1 cellular context compared by ENCODE assay signal in genomic region chr4:47463235-47463956, GRCh38.
A peak's percentile ranks its signal among the peaks of the same experiment; 100 is the strongest.
TF ChIP-seq lines count a peak whose summit lies in the region.

TSS of gene COMMD8 (minus strand) at chr4:47463702. CDS start at chr4:47463651, 51 bp downstream.

TF ChIP-seq in K562, 482 proteins besides CTCF, POLR2A, EP300 and RAD21 (continued from another document and continues in another):
- TF ChIP-seq E2F8 (IDR thresholded peaks at IDR 0.05; ENCODE audit: low read depth, partially characterized antibody): peak; percentile 24
- no peak for TF ChIP-seq ESRRB (CRISPR knock-in tag; IDR thresholded peaks at IDR 0.05; ENCODE audit: borderline replicate concordance)
- no peak for TF ChIP-seq ZNF354B (CRISPR knock-in tag; IDR thresholded peaks at IDR 0.05)
- TF ChIP-seq BRD4 (IDR thresholded peaks at IDR 0.05): no peak
- TF ChIP-seq ARNT (IDR thresholded peaks at IDR 0.05): no peak
- no peak for TF ChIP-seq FOXP4 (CRISPR knock-in tag; IDR thresholded peaks at IDR 0.05; ENCODE audit: borderline replicate concordance)
- TF ChIP-seq MTA2 (IDR thresholded peaks at IDR 0.05; ENCODE audit: low read depth): no peak
- TF ChIP-seq RBM15 (IDR thresholded peaks at IDR 0.05; ENCODE audit: insufficient read depth, low read length): no peak
- TF ChIP-seq TFAM (CRISPR knock-in tag; conservative IDR thresholded peaks at IDR 0.05): no peak
- no peak for TF ChIP-seq SAP30 (IDR thresholded peaks at IDR 0.05; ENCODE audit: borderline replicate concordance, insufficient read depth, low read depth, low read length, poor library complexity, severe bottlenecking)
- TF ChIP-seq NFE2 (IDR thresholded peaks at IDR 0.05; ENCODE audit: low read depth): no peak
- no peak for TF ChIP-seq ZFP1 (CRISPR knock-in tag; IDR thresholded peaks at IDR 0.05)
- TF ChIP-seq, protein P1, sequence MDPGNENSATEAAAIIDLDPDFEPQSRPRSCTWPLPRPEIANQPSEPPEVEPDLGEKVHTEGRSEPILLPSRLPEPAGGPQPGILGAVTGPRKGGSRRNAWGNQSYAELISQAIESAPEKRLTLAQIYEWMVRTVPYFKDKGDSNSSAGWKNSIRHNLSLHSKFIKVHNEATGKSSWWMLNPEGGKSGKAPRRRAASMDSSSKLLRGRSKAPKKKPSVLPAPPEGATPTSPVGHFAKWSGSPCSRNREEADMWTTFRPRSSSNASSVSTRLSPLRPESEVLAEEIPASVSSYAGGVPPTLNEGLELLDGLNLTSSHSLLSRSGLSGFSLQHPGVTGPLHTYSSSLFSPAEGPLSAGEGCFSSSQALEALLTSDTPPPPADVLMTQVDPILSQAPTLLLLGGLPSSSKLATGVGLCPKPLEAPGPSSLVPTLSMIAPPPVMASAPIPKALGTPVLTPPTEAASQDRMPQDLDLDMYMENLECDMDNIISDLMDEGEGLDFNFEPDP (CRISPR knock-in tag; IDR thresholded peaks at IDR 0.05): no peak
- no peak for TF ChIP-seq ZNF717 (CRISPR knock-in tag; IDR thresholded peaks at IDR 0.05)
- no peak for TF ChIP-seq SMARCE1 (IDR thresholded peaks at IDR 0.05)
- TF ChIP-seq ZNF12 (CRISPR knock-in tag; IDR thresholded peaks at IDR 0.05): no peak
- TF ChIP-seq MYNN (IDR thresholded peaks at IDR 0.05): peak; percentile 57; the same call in 1 of the 2 replicates
- no peak for TF ChIP-seq MYNN (CRISPR knock-in tag; IDR thresholded peaks at IDR 0.05)
- no peak for TF ChIP-seq SP2 (IDR thresholded peaks at IDR 0.05; ENCODE audit: extremely low read depth, low read depth, low read length, poor library complexity, severe bottlenecking)
- no peak for TF ChIP-seq SMARCA5 (IDR thresholded peaks at IDR 0.05)
- no peak for TF ChIP-seq BCOR (IDR thresholded peaks at IDR 0.05)
- no peak for TF ChIP-seq ZNF551 (CRISPR knock-in tag; IDR thresholded peaks at IDR 0.05)
- no peak for TF ChIP-seq ZNF408 (CRISPR knock-in tag; IDR thresholded peaks at IDR 0.05; ENCODE audit: low read depth)
- no peak for TF ChIP-seq RNF219 (CRISPR knock-in tag; IDR thresholded peaks at IDR 0.05)
- TF ChIP-seq IFI16 (CRISPR knock-in tag; IDR thresholded peaks at IDR 0.05): no peak
- TF ChIP-seq, protein P2, sequence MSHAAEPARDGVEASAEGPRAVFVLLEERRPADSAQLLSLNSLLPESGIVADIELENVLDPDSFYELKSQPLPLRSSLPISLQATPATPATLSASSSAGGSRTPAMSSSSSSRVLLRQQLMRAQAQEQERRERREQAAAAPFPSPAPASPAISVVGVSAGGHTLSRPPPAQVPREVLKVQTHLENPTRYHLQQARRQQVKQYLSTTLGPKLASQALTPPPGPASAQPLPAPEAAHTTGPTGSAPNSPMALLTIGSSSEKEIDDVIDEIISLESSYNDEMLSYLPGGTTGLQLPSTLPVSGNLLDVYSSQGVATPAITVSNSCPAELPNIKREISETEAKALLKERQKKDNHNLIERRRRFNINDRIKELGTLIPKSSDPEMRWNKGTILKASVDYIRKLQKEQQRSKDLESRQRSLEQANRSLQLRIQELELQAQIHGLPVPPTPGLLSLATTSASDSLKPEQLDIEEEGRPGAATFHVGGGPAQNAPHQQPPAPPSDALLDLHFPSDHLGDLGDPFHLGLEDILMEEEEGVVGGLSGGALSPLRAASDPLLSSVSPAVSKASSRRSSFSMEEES (CRISPR knock-in tag; IDR thresholded peaks at IDR 0.05): peak; percentile 99
- TF ChIP-seq NFATC3 (IDR thresholded peaks at IDR 0.05): no peak
- TF ChIP-seq, protein P3, sequence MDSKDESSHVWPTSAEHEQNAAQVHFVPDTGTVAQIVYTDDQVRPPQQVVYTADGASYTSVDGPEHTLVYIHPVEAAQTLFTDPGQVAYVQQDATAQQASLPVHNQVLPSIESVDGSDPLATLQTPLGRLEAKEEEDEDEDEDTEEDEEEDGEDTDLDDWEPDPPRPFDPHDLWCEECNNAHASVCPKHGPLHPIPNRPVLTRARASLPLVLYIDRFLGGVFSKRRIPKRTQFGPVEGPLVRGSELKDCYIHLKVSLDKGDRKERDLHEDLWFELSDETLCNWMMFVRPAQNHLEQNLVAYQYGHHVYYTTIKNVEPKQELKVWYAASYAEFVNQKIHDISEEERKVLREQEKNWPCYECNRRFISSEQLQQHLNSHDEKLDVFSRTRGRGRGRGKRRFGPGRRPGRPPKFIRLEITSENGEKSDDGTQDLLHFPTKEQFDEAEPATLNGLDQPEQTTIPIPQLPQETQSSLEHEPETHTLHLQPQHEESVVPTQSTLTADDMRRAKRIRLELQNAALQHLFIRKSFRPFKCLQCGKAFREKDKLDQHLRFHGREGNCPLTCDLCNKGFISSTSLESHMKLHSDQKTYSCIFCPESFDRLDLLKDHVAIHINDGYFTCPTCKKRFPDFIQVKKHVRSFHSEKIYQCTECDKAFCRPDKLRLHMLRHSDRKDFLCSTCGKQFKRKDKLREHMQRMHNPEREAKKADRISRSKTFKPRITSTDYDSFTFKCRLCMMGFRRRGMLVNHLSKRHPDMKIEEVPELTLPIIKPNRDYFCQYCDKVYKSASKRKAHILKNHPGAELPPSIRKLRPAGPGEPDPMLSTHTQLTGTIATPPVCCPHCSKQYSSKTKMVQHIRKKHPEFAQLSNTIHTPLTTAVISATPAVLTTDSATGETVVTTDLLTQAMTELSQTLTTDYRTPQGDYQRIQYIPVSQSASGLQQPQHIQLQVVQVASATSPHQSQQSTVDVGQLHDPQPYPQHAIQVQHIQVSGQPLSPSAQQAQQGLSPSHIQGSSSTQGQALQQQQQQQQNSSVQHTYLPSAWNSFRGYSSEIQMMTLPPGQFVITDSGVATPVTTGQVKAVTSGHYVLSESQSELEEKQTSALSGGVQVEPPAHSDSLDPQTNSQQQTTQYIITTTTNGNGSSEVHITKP (IDR thresholded peaks at IDR 0.05; ENCODE audit: partially characterized antibody): peak; percentile 46
- TF ChIP-seq TGIF2 (CRISPR knock-in tag; IDR thresholded peaks at IDR 0.05): no peak
- TF ChIP-seq TBL1XR1 (IDR thresholded peaks at IDR 0.05; ENCODE audit: low read length in 2 of 2): no peak
- no peak for TF ChIP-seq E2F1 (CRISPR knock-in tag; IDR thresholded peaks at IDR 0.05)
- TF ChIP-seq, protein P4, sequence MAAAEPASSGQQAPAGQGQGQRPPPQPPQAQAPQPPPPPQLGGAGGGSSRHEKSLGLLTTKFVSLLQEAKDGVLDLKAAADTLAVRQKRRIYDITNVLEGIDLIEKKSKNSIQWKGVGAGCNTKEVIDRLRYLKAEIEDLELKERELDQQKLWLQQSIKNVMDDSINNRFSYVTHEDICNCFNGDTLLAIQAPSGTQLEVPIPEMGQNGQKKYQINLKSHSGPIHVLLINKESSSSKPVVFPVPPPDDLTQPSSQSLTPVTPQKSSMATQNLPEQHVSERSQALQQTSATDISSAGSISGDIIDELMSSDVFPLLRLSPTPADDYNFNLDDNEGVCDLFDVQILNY (CRISPR knock-in tag; IDR thresholded peaks at IDR 0.05): no peak
- no peak for TF ChIP-seq SMC3 (conservative IDR thresholded peaks at IDR 0.05; ENCODE audit: insufficient read depth, low read depth, low read length)
- no peak for TF ChIP-seq THRAP3 (IDR thresholded peaks at IDR 0.05; ENCODE audit: borderline replicate concordance)
- TF ChIP-seq ZFP36 (IDR thresholded peaks at IDR 0.05; ENCODE audit: low read depth, low read length, partially characterized antibody): no peak
- no peak for TF ChIP-seq ZNF197 (CRISPR knock-in tag; IDR thresholded peaks at IDR 0.05; ENCODE audit: low read depth)
- no peak for TF ChIP-seq TRIM25 (IDR thresholded peaks at IDR 0.05; ENCODE audit: borderline replicate concordance)
- TF ChIP-seq CHD1 (IDR thresholded peaks at IDR 0.05; ENCODE audit: low read length): no peak
- TF ChIP-seq, protein P5, sequence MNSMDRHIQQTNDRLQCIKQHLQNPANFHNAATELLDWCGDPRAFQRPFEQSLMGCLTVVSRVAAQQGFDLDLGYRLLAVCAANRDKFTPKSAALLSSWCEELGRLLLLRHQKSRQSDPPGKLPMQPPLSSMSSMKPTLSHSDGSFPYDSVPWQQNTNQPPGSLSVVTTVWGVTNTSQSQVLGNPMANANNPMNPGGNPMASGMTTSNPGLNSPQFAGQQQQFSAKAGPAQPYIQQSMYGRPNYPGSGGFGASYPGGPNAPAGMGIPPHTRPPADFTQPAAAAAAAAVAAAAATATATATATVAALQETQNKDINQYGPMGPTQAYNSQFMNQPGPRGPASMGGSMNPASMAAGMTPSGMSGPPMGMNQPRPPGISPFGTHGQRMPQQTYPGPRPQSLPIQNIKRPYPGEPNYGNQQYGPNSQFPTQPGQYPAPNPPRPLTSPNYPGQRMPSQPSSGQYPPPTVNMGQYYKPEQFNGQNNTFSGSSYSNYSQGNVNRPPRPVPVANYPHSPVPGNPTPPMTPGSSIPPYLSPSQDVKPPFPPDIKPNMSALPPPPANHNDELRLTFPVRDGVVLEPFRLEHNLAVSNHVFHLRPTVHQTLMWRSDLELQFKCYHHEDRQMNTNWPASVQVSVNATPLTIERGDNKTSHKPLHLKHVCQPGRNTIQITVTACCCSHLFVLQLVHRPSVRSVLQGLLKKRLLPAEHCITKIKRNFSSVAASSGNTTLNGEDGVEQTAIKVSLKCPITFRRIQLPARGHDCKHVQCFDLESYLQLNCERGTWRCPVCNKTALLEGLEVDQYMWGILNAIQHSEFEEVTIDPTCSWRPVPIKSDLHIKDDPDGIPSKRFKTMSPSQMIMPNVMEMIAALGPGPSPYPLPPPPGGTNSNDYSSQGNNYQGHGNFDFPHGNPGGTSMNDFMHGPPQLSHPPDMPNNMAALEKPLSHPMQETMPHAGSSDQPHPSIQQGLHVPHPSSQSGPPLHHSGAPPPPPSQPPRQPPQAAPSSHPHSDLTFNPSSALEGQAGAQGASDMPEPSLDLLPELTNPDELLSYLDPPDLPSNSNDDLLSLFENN (IDR thresholded peaks at IDR 0.05; ENCODE audit: low read depth in 2 of 2, low read length in 2 of 2): no peak
- TF ChIP-seq ZBTB17 (CRISPR knock-in tag; IDR thresholded peaks at IDR 0.05): peak; percentile 23; the same call in 1 of the 2 replicates
- no peak for TF ChIP-seq DACH1 (IDR thresholded peaks at IDR 0.05; ENCODE audit: partially characterized antibody)
- TF ChIP-seq TAF1 (IDR thresholded peaks at IDR 0.05; ENCODE audit: control insufficient read depth, extremely low read depth, insufficient read depth, low read length, severe bottlenecking): peak; percentile 34
